In the genomic region with DNA sequence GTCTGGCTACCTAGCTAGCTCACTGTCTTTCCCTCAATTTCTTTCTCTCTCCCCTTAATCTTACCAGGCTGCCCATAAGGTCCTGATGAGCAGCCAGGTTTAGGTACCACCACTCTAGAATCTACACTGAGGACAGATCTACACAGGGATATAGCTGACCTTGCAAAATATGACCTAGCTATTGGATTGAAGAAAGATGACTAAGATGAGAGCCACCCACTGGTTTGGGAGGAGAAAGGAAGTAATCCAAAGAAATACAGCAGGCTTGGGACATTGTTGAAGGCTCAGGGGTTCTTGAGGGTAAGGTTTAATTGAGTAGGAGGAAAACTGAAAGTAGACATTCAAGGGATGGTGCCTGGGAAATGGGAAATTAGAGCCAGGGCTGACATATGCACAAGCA, we compare ENCODE assay signal across 2 cellular contexts.
A peak's percentile ranks its signal among the peaks of the same experiment; 100 is the strongest.
TF ChIP-seq lines count a peak whose summit lies in the region.

No MANE protein-coding gene starts in this region.

TF ChIP-seq in HepG2, 621 proteins besides CTCF, POLR2A, EP300 and RAD21 (continued from another document):
- TF ChIP-seq, protein P1, sequence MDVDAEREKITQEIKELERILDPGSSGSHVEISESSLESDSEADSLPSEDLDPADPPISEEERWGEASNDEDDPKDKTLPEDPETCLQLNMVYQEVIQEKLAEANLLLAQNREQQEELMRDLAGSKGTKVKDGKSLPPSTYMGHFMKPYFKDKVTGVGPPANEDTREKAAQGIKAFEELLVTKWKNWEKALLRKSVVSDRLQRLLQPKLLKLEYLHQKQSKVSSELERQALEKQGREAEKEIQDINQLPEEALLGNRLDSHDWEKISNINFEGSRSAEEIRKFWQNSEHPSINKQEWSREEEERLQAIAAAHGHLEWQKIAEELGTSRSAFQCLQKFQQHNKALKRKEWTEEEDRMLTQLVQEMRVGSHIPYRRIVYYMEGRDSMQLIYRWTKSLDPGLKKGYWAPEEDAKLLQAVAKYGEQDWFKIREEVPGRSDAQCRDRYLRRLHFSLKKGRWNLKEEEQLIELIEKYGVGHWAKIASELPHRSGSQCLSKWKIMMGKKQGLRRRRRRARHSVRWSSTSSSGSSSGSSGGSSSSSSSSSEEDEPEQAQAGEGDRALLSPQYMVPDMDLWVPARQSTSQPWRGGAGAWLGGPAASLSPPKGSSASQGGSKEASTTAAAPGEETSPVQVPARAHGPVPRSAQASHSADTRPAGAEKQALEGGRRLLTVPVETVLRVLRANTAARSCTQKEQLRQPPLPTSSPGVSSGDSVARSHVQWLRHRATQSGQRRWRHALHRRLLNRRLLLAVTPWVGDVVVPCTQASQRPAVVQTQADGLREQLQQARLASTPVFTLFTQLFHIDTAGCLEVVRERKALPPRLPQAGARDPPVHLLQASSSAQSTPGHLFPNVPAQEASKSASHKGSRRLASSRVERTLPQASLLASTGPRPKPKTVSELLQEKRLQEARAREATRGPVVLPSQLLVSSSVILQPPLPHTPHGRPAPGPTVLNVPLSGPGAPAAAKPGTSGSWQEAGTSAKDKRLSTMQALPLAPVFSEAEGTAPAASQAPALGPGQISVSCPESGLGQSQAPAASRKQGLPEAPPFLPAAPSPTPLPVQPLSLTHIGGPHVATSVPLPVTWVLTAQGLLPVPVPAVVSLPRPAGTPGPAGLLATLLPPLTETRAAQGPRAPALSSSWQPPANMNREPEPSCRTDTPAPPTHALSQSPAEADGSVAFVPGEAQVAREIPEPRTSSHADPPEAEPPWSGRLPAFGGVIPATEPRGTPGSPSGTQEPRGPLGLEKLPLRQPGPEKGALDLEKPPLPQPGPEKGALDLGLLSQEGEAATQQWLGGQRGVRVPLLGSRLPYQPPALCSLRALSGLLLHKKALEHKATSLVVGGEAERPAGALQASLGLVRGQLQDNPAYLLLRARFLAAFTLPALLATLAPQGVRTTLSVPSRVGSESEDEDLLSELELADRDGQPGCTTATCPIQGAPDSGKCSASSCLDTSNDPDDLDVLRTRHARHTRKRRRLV (CRISPR knock-in tag; IDR thresholded peaks at IDR 0.05) = no peak
- TF ChIP-seq SRY (CRISPR knock-in tag; IDR thresholded peaks at IDR 0.05) = no peak
- TF ChIP-seq MAFF (IDR thresholded peaks at IDR 0.05; ENCODE audit: low read depth, low read length) = peak; percentile 96
- TF ChIP-seq, protein P2, sequence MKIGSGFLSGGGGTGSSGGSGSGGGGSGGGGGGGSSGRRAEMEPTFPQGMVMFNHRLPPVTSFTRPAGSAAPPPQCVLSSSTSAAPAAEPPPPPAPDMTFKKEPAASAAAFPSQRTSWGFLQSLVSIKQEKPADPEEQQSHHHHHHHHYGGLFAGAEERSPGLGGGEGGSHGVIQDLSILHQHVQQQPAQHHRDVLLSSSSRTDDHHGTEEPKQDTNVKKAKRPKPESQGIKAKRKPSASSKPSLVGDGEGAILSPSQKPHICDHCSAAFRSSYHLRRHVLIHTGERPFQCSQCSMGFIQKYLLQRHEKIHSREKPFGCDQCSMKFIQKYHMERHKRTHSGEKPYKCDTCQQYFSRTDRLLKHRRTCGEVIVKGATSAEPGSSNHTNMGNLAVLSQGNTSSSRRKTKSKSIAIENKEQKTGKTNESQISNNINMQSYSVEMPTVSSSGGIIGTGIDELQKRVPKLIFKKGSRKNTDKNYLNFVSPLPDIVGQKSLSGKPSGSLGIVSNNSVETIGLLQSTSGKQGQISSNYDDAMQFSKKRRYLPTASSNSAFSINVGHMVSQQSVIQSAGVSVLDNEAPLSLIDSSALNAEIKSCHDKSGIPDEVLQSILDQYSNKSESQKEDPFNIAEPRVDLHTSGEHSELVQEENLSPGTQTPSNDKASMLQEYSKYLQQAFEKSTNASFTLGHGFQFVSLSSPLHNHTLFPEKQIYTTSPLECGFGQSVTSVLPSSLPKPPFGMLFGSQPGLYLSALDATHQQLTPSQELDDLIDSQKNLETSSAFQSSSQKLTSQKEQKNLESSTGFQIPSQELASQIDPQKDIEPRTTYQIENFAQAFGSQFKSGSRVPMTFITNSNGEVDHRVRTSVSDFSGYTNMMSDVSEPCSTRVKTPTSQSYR (CRISPR knock-in tag; IDR thresholded peaks at IDR 0.05; ENCODE audit: borderline replicate concordance) = no peak

TF ChIP-seq in K562, 482 proteins besides CTCF, POLR2A, EP300 and RAD21 (continued from another document):
- TF ChIP-seq SRSF9 (IDR thresholded peaks at IDR 0.05; ENCODE audit: borderline replicate concordance, low read depth, low read length) = no peak
- TF ChIP-seq, protein P3, sequence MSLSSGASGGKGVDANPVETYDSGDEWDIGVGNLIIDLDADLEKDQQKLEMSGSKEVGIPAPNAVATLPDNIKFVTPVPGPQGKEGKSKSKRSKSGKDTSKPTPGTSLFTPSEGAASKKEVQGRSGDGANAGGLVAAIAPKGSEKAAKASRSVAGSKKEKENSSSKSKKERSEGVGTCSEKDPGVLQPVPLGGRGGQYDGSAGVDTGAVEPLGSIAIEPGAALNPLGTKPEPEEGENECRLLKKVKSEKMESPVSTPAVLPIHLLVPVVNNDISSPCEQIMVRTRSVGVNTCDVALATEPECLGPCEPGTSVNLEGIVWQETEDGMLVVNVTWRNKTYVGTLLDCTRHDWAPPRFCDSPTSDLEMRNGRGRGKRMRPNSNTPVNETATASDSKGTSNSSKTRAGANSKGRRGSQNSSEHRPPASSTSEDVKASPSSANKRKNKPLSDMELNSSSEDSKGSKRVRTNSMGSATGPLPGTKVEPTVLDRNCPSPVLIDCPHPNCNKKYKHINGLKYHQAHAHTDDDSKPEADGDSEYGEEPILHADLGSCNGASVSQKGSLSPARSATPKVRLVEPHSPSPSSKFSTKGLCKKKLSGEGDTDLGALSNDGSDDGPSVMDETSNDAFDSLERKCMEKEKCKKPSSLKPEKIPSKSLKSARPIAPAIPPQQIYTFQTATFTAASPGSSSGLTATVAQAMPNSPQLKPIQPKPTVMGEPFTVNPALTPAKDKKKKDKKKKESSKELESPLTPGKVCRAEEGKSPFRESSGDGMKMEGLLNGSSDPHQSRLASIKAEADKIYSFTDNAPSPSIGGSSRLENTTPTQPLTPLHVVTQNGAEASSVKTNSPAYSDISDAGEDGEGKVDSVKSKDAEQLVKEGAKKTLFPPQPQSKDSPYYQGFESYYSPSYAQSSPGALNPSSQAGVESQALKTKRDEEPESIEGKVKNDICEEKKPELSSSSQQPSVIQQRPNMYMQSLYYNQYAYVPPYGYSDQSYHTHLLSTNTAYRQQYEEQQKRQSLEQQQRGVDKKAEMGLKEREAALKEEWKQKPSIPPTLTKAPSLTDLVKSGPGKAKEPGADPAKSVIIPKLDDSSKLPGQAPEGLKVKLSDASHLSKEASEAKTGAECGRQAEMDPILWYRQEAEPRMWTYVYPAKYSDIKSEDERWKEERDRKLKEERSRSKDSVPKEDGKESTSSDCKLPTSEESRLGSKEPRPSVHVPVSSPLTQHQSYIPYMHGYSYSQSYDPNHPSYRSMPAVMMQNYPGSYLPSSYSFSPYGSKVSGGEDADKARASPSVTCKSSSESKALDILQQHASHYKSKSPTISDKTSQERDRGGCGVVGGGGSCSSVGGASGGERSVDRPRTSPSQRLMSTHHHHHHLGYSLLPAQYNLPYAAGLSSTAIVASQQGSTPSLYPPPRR (CRISPR knock-in tag; IDR thresholded peaks at IDR 0.05; ENCODE audit: borderline replicate concordance) = no peak
- peak; percentile 88 for TF ChIP-seq C11orf30 (IDR thresholded peaks at IDR 0.05; ENCODE audit: low read depth)
- TF ChIP-seq MAFF (IDR thresholded peaks at IDR 0.05; ENCODE audit: low read length) = peak; percentile 91
- peak; percentile 87 for TF ChIP-seq ZNF316 (IDR thresholded peaks at IDR 0.05)
- TF ChIP-seq MCM7 (IDR thresholded peaks at IDR 0.05) = no peak
- TF ChIP-seq JUN (IDR thresholded peaks at IDR 0.05; ENCODE audit: borderline replicate concordance, low read depth, low read length) = no peak
- TF ChIP-seq JUN (CRISPR knock-in tag; IDR thresholded peaks at IDR 0.05; ENCODE audit: borderline replicate concordance) = no peak
TF ChIP-seq in K562: peak in this region for 5.
